ENCODE assay signal across 1 cellular context in the genomic region with DNA sequence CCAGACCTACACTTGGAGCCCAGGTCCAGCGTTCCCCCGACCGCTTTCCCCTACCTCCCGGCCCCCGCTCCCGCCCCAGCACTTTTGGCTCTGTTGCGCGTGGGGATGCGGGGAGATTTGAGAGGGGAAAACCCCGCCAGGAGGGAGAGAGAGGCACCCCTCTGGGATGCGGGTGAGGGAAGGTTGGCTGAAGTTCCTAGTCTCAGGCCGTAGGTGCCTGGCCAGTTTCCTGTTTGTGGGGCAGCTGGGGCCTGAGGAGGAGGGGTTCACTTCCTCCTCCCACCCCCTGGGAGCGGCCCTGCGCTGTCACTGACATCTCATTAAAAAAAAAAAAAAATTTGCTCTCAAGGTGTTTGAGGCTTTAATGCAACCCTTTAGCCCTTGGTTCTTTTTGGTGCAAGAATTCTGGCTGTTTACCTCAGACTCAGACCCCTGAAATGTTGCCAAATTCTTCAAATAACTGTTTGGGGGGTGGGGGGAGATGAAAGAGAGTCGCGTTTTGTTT.
TF ChIP-seq lines count a peak whose summit lies in the region.

No MANE protein-coding gene starts in this region.

TF ChIP-seq in GM12878, 131 proteins besides CTCF, POLR2A, EP300 and RAD21:
- TF ChIP-seq ETV6 (conservative IDR thresholded peaks at IDR 0.05 in 1 of 2, IDR thresholded peaks at IDR 0.05 in 1 of 2; ENCODE audit: borderline replicate concordance in 1 of 2, low read depth in 1 of 2) (peak in 1 of 2 experiments; percentile 64; a peak in 1 of 4 replicates), EED (IDR thresholded peaks at IDR 0.05; ENCODE audit: low read depth) (peak; percentile 33), SPI1 (IDR thresholded peaks at IDR 0.05; ENCODE audit: borderline replicate concordance, insufficient read depth, low read depth, low read length) (peak; percentile 4; the same call in 1 of the 2 replicates), ZNF384 (IDR thresholded peaks at IDR 0.05; ENCODE audit: borderline replicate concordance, low read depth, low read length) (peak; percentile 76)
- TF ChIP-seq, protein P1, sequence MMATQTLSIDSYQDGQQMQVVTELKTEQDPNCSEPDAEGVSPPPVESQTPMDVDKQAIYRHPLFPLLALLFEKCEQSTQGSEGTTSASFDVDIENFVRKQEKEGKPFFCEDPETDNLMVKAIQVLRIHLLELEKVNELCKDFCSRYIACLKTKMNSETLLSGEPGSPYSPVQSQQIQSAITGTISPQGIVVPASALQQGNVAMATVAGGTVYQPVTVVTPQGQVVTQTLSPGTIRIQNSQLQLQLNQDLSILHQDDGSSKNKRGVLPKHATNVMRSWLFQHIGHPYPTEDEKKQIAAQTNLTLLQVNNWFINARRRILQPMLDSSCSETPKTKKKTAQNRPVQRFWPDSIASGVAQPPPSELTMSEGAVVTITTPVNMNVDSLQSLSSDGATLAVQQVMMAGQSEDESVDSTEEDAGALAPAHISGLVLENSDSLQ (IDR thresholded peaks at IDR 0.05), result peak; percentile 48; the same call in 1 of the 2 replicates
- TF ChIP-seq, protein P2, sequence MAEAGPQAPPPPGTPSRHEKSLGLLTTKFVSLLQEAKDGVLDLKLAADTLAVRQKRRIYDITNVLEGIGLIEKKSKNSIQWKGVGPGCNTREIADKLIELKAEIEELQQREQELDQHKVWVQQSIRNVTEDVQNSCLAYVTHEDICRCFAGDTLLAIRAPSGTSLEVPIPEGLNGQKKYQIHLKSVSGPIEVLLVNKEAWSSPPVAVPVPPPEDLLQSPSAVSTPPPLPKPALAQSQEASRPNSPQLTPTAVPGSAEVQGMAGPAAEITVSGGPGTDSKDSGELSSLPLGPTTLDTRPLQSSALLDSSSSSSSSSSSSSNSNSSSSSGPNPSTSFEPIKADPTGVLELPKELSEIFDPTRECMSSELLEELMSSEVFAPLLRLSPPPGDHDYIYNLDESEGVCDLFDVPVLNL (IDR thresholded peaks at IDR 0.05; ENCODE audit: low read depth, low read length), result no peak
- TF ChIP-seq, protein P3, sequence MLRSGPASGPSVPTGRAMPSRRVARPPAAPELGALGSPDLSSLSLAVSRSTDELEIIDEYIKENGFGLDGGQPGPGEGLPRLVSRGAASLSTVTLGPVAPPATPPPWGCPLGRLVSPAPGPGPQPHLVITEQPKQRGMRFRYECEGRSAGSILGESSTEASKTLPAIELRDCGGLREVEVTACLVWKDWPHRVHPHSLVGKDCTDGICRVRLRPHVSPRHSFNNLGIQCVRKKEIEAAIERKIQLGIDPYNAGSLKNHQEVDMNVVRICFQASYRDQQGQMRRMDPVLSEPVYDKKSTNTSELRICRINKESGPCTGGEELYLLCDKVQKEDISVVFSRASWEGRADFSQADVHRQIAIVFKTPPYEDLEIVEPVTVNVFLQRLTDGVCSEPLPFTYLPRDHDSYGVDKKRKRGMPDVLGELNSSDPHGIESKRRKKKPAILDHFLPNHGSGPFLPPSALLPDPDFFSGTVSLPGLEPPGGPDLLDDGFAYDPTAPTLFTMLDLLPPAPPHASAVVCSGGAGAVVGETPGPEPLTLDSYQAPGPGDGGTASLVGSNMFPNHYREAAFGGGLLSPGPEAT (IDR thresholded peaks at IDR 0.05; ENCODE audit: low read depth), result no peak
